In genomic region chr4:144350706-144351105, GRCh38 we compare ENCODE assay signal across 18 cellular contexts.
"Had no signal": no experiment of that assay in that cellular context is flagged by ENCODE, and none has a peak within 500 bp of the region (broad histone marks: within the 10 kb centered on the region; RNA-seq: fewer than 3 reads in every experiment).

No MANE protein-coding gene starts in this region.

- H3K27ac Mint-ChIP-seq: activated CD4-positive, alpha-beta memory T cell treated with anti-CD3 and anti-CD28 coated beads for 36 hours; activated naive CD8-positive, alpha-beta T cell; dendritic cell treated with granulocyte-macrophage colony-stimulating factor and Interleukin-4, amounts not matched to agents 40 ng/mL and 50 ng/mL, for 4 days; mesothelial cell of epicardium; type B pancreatic cell had no signal

- H3K9me3 Mint-ChIP-seq: activated CD4-positive, alpha-beta memory T cell treated with anti-CD3 and anti-CD28 coated beads for 36 hours; dendritic cell treated with granulocyte-macrophage colony-stimulating factor and Interleukin-4, amounts not matched to agents 40 ng/mL and 50 ng/mL, for 4 days; mesothelial cell of epicardium; type B pancreatic cell had no signal

- H3K4me3 ChIP-seq: ascending aorta, heart right ventricle, pancreas, suprapubic skin had no signal

- H3K27me3 Mint-ChIP-seq: activated CD4-positive, alpha-beta memory T cell treated with anti-CD3 and anti-CD28 coated beads for 36 hours had no signal

- H3K36me3 Mint-ChIP-seq: activated CD4-positive, alpha-beta memory T cell treated with anti-CD3 and anti-CD28 coated beads for 36 hours; activated naive CD8-positive, alpha-beta T cell; mesothelial cell of epicardium; type B pancreatic cell had no signal

- H3K4me3 Mint-ChIP-seq: activated CD4-positive, alpha-beta memory T cell treated with anti-CD3 and anti-CD28 coated beads for 36 hours; activated naive CD8-positive, alpha-beta T cell; dendritic cell treated with granulocyte-macrophage colony-stimulating factor and Interleukin-4, amounts not matched to agents 40 ng/mL and 50 ng/mL, for 4 days; mesothelial cell of epicardium; type B pancreatic cell had no signal

- ATAC-seq: activated CD4-positive, CD25-positive, alpha-beta regulatory T cell treated with anti-CD3 and anti-CD28 coated beads, Interleukin-2, amount 50 U/mL, for 24 hours; esophagus mucosa; heart right ventricle; pancreas; stimulated activated naive CD8-positive, alpha-beta T cell treated with anti-CD3 and anti-CD28 coated beads, Interleukin-15, Interleukin-2, amounts not matched to agents 100 U/mL and 50 U/mL, for 24 hours had no signal

- DNase-seq: activated CD4-positive, alpha-beta memory T cell treated with anti-CD3 and anti-CD28 coated beads for 36 hours; activated gamma-delta T cell; activated T-cell treated with anti-CD3 and anti-CD28 coated beads, Interleukin-2, amount 50 U/mL, for 48 hours; heart right ventricle; kidney; pancreas; stimulated activated CD4-positive, alpha-beta T cell treated with anti-CD3 and anti-CD28 coated beads, Interleukin-4, amount 100 ng/mL, for 1 hour; stimulated activated CD8-positive, alpha-beta memory T cell treated with anti-CD3 and anti-CD28 coated beads, Interleukin-4, amount 100 ng/mL, for 48 hours; stimulated activated naive CD8-positive, alpha-beta T cell treated with anti-CD3 and anti-CD28 coated beads, Interleukin-15, Interleukin-2, amounts not matched to agents 100 U/mL and 50 U/mL, for 24 hours; T-helper 2 cell had no signal
